In genomic region chr18:44943201-44943881, GRCh38 we compare ENCODE assay signal across 1 cellular context.
A peak's percentile ranks its signal among the peaks of the same experiment; 100 is the strongest.
TF ChIP-seq lines count a peak whose summit lies in the region.

No MANE protein-coding gene starts in this region.

TF ChIP-seq in GM23338, 12 proteins besides CTCF, POLR2A, EP300 and RAD21 (continued from another document):
- TF ChIP-seq ZNF462 (CRISPR knock-in tag; IDR thresholded peaks at IDR 0.05) = peak; percentile 79
- no peak for TF ChIP-seq REST (IDR thresholded peaks at IDR 0.05; ENCODE audit: unreplicated experiment)
- TF ChIP-seq JUNB (IDR thresholded peaks at IDR 0.05; ENCODE audit: unreplicated experiment) = no peak
